24 cellular contexts compared by ENCODE assay signal in the genomic region with DNA sequence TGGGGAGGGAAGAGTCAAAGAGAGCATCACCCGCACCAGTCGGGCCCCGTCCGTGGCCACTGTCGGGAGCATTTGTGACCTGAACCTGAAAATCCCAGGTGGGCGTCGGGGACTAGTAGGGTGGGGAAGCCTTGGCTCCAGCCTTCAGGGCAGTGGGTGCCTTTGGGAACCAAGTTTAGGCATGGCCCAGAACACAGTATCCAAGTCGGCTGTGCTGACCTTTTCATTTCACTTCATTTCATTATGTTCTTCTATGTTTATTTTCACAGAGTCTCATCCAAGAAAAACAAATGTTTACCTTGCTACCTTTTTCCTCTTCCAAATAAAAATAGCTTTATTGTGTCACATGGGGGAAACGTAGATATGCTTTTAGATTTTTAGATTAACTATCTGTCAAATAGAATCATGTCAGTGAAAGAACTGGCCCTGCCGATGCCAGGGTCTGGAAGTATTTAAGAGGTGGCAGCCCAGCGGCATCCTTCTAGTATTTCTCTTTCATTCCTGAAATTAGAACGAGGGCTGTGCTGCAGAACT.
DNase-seq lines count a peak whose midpoint lies in the region; ATAC-seq, FAIRE-seq and TF ChIP-seq lines count a peak whose summit lies in the region.
"Had no signal": no experiment of that assay in that cellular context is flagged by ENCODE, and none has a peak within 500 bp of the region (broad histone marks: within the 10 kb centered on the region; RNA-seq: fewer than 3 reads in every experiment).

No MANE protein-coding gene starts in this region.

- no peak overlapping the region for H3K9ac ChIP-seq in astrocyte (ENCODE audit: low read length)
- H3K9ac ChIP-seq: BLaER1 had no signal

- WGBS in sigmoid colon, 2 donors, result 90 to 91% methylated on average over 12 of the region's 12 CpGs

- H3K36me3 ChIP-seq in astrocyte (ENCODE audit: insufficient read depth, low read length) (peaks cover 85% of the 10 kb centered on the region), sigmoid colon (peaks cover 24 to 99% (median 71%) of the 10 kb centered on the region in 4 donors)

- no peak overlapping the region for H3K4me2 ChIP-seq in astrocyte (ENCODE audit: low read length)
- H3K4me2 ChIP-seq: A549, BLaER1, GM23338 had no signal

- no peak for DNase-seq in astrocyte (ENCODE audit: low read depth)
- no peak for DNase-seq in left lobe of liver (ENCODE audit: low spot score)
- DNase-seq in sigmoid colon, result no peak
- DNase-seq in NCI-H524 treated with DMSO at 0.1 percent for 48 hours (lab: John Stamatoyannopoulos, UW), result no peak
- DNase-seq in hepatic stellate cell (ENCODE audit: low spot score), result no peak
- DNase-seq: Calu3; CD8-positive, alpha-beta T cell; DMS53; MV-4-11; NCI-H1417; NCI-H187; NCI-H2107; NCI-H510A treated with DMSO at 0.1 percent for 48 hours; NCI-H82; OCI-M1; SHP77 treated with DMSO at 0.1 percent for 48 hours had no signal

- H3K4me1 ChIP-seq in astrocyte (ENCODE audit: insufficient read depth, low read length), result no peaks in the 10 kb centered on the region
- peaks cover 0 to 24% (median 15%) of the 10 kb centered on the region in 4 donors for H3K4me1 ChIP-seq in sigmoid colon
- H3K4me1 ChIP-seq: BLaER1 had no signal

- H4K20me1 ChIP-seq in astrocyte (ENCODE audit: insufficient read depth, low read length), result peaks cover 43% of the 10 kb centered on the region
- H4K20me1 ChIP-seq: BLaER1 had no signal

- intact Hi-C loops in sigmoid colon (cut with DNase I), result no loop called here

- no peak overlapping the region for H3K4me3 Mint-ChIP-seq in astrocyte (ENCODE audit: unreplicated experiment)
- H3K4me3 Mint-ChIP-seq: CD8-positive, alpha-beta T cell; GM23338 had no signal

- peaks cover 46% of the 10 kb centered on the region for H3K36me3 Mint-ChIP-seq in astrocyte (ENCODE audit: low read depth, unreplicated experiment)

- no peaks in the 10 kb centered on the region for H3K79me2 ChIP-seq in astrocyte (ENCODE audit: insufficient read depth, low read length)

- FAIRE-seq in astrocyte (lab: Jason Lieb, UNC), result no peak
- FAIRE-seq: A549, GM12891, GM19239 had no signal

- no peaks in the 10 kb centered on the region for H3K9me3 ChIP-seq in astrocyte (ENCODE audit: insufficient read depth, low read depth, low read length)
- H3K9me3 ChIP-seq in sigmoid colon, result no peaks in the 10 kb centered on the region
- H3K9me3 ChIP-seq: A549, BLaER1 had no signal

- no peak overlapping the region for H2AFZ ChIP-seq in astrocyte (ENCODE audit: low read depth, low read length)
- H2AFZ ChIP-seq: GM23338 had no signal

- no peak for TF ChIP-seq EP300 in sigmoid colon (IDR thresholded peaks at IDR 0.05)

- TF ChIP-seq CTCF in C4-2B (conservative IDR thresholded peaks at IDR 0.05) (no peak), astrocyte (IDR thresholded peaks at IDR 0.05; ENCODE audit: insufficient read depth, low read depth, low read length) (no peak), sigmoid colon (IDR thresholded peaks at IDR 0.05) (no peak)

- no peaks in the 10 kb centered on the region for H3K4me1 Mint-ChIP-seq in astrocyte (ENCODE audit: low read depth, unreplicated experiment)
- H3K4me1 Mint-ChIP-seq: GM23338 had no signal

- H3K4me3 ChIP-seq in astrocyte (ENCODE audit: insufficient read depth, low read depth, low read length) (no peak overlapping the region), sigmoid colon (no peak overlapping the region)
- H3K4me3 ChIP-seq: A549, BLaER1, GM23338 had no signal

- ATAC-seq in left lobe of liver (peak; percentile 68), HG03039 (IDR thresholded peaks at IDR 0.05; ENCODE audit: unreplicated experiment) (no peak)
- ATAC-seq: A549; CD8-positive, alpha-beta T cell; GM23338; HCT116 had no signal

- H3K27ac ChIP-seq in C4-2B, result peak overlapping the region; percentile 97
- no peak overlapping the region for H3K27ac ChIP-seq in astrocyte (ENCODE audit: low read depth, low read length)
- H3K27ac ChIP-seq in sigmoid colon, result peak overlapping the region in 3 of 4 donors; percentile 37 to 66 (median 52)
- H3K27ac ChIP-seq: BLaER1 had no signal

- no peak for TF ChIP-seq POLR2A in sigmoid colon (IDR thresholded peaks at IDR 0.05)

- H3K27ac Mint-ChIP-seq in astrocyte (ENCODE audit: unreplicated experiment), result peak overlapping the region; percentile 53
- H3K27ac Mint-ChIP-seq: CD8-positive, alpha-beta T cell; GM23338 had no signal

- H3K27me3 ChIP-seq in astrocyte (ENCODE audit: insufficient read depth, low read length) (no peaks in the 10 kb centered on the region), sigmoid colon (no peaks in the 10 kb centered on the region)
- H3K27me3 ChIP-seq: BLaER1 had no signal

- no peaks in the 10 kb centered on the region for H3K9me3 Mint-ChIP-seq in astrocyte (ENCODE audit: unreplicated experiment)
- H3K9me3 Mint-ChIP-seq: CD8-positive, alpha-beta T cell; GM23338 had no signal

- no peaks in the 10 kb centered on the region for H3K27me3 Mint-ChIP-seq in astrocyte (ENCODE audit: low read depth, unreplicated experiment)
